ENCODE assay signal across 8 cellular contexts in the genomic region with DNA sequence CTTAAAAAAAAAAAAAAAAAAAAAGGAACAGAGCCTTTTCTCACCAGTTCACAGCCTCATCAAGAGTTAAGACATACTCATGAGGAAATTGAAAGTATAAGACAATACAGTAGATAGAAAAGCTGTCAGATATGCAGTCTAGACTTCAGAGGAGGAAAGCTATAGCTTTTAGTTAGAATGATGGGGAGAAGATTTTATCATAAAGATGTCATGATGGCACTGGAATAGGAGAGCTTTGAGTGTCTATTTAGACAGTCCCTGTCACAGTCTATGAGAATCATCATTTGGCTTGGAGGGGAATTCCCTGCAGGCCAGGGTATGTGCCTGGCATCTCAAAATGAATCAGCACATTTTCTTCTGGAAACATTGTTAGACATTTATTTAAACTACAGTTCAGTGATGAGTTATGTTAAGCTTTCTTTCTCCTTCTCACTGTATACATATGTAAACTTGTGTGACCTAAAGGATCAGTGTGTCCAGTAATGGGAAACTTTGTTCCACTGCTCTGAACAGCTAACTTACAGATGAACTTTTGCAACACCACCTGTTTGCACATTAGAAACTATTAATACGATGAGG. TPM values are rescaled to one million over a fixed set of nuclear protein-coding genes. Genes with fewer than 3 reads are reported as not detected.
DNase-seq lines count a peak whose midpoint lies in the region; ATAC-seq lines count a peak whose summit lies in the region.

No MANE protein-coding gene starts in this region.

- H3K9me3 ChIP-seq in skeletal muscle satellite cell (replicated peaks; ENCODE audit: low read length), result no peaks in the 10 kb centered on the region

- peaks cover 33% of the 10 kb centered on the region for H3K4me1 ChIP-seq in skeletal muscle satellite cell (ENCODE audit: control insufficient read depth, insufficient read depth, low read length)

- H3K36me3 ChIP-seq in skeletal muscle satellite cell (ENCODE audit: insufficient read depth, low read length), result peaks cover 9% of the 10 kb centered on the region

- peak overlapping the region; percentile 33 for H3K4me2 ChIP-seq in skeletal muscle satellite cell (ENCODE audit: low read length)

- ATAC-seq in GM18517 (IDR thresholded peaks at IDR 0.05; ENCODE audit: unreplicated experiment) (peak; percentile 39), HG03432 (IDR thresholded peaks at IDR 0.05; ENCODE audit: unreplicated experiment) (peak; percentile 39), sciatic nerve (no peak)

- H3K27me3 ChIP-seq in skeletal muscle satellite cell (ENCODE audit: control insufficient read depth, insufficient read depth, low read length), result no peaks in the 10 kb centered on the region

- peak overlapping the region; percentile 11 for H3K9ac ChIP-seq in skeletal muscle satellite cell (ENCODE audit: low read depth, low read length)

- intact Hi-C loops in sciatic nerve (cut with DNase I), result no loop called here

- peak; percentile 25 for DNase-seq in activated T-helper 9 cell treated with anti-CD3 and anti-CD28 coated beads, Interleukin-2, amount 50 U/mL, for 16 hours (ENCODE audit: low read depth)
- DNase-seq in Kasumi-1 (lab: John Stamatoyannopoulos, UW) (no peak), SHP77 treated with DMSO at 0.1 percent for 48 hours (lab: John Stamatoyannopoulos, UW) (no peak), DMS153 treated with DMSO at 0.1 percent for 48 hours (lab: John Stamatoyannopoulos, UW; ENCODE audit: unreplicated experiment) (no peak), sciatic nerve (ENCODE audit: low spot score) (no peak)

- no peak overlapping the region for H3K4me3 ChIP-seq in skeletal muscle satellite cell (ENCODE audit: low read length)

RNA-seq across cellular contexts. Expression of gene RAB35, which starts 2.9 kb away (rescaled TPM):
- total RNA-seq in skeletal muscle satellite cell (2012; rRNA removed), result 23.8 and 26.2 TPM in 2 replicates
- 52.2 TPM for total RNA-seq in sciatic nerve
